Comparison of ENCODE assay signal across 1 cellular context in genomic region chr13:21825186-21825585, GRCh38.
TF ChIP-seq lines count a peak whose summit lies in the region.

No MANE protein-coding gene starts in this region.

TF ChIP-seq in IMR-90, 13 proteins besides CTCF, POLR2A, EP300 and RAD21 (continued from another document):
- no peak for TF ChIP-seq MAZ (IDR thresholded peaks at IDR 0.05; ENCODE audit: borderline replicate concordance, low read depth, low read length)
TF ChIP-seq in IMR-90: peak in this region for 0.
